ENCODE assay signal across 8 cellular contexts in genomic region chr16:1474796-1475551, GRCh38. TPM values are rescaled to one million over a fixed set of nuclear protein-coding genes. Genes with fewer than 3 reads are reported as not detected.
DNase-seq lines count a peak whose midpoint lies in the region; ATAC-seq and TF ChIP-seq lines count a peak whose summit lies in the region.

Gene CLCN7 (minus strand): TSS chr16:1475028. CDS start chr16:1474974, 54 bp downstream.

- DNase-seq in BE2C (peak; percentile 92), NCI-H69 (lab: John Stamatoyannopoulos, UW) (peak; percentile 93), dermis microvascular lymphatic vessel endothelial cell (ENCODE audit: low read depth in 2 of 2) (peak; percentile 72 to 92), right lobe of liver (peak; percentile 91 to 92 (median 92))
- peak; percentile 94 for DNase-seq in activated CD4-positive, alpha-beta memory T cell treated with anti-CD3 and anti-CD28 coated beads for 36 hours
- DNase-seq in stimulated activated CD4-positive, alpha-beta T cell treated with anti-CD3 and anti-CD28 coated beads, Interleukin-4, amount 100 ng/mL, for 24 hours: peak; percentile 90

- no peaks in the 10 kb centered on the region; the same call in 1 of the 2 replicates for H3K9me3 ChIP-seq in BE2C
- no peaks in the 10 kb centered on the region for H3K9me3 ChIP-seq in right lobe of liver

- peak within 1 kb of the TSS; percentile 80 for H3K27ac Mint-ChIP-seq in activated CD4-positive, alpha-beta memory T cell treated with anti-CD3 and anti-CD28 coated beads for 36 hours

- no peak for TF ChIP-seq CTCF in BE2C (IDR thresholded peaks at IDR 0.05; ENCODE audit: low read depth, low read length)
- no peak for TF ChIP-seq CTCF in right lobe of liver (IDR thresholded peaks at IDR 0.05)

- intact Hi-C loops in activated CD4-positive, alpha-beta memory T cell treated with anti-CD3 and anti-CD28 coated beads for 36 hours (cut with micrococcal nuclease): no loop called here
- intact Hi-C loops in right lobe of liver (cut with DNase I): no loop called here

- H3K27me3 Mint-ChIP-seq in activated CD4-positive, alpha-beta memory T cell treated with anti-CD3 and anti-CD28 coated beads for 36 hours: no peaks in the 10 kb centered on the region

- CTCF ChIA-PET in activated CD4-positive, alpha-beta memory T cell treated with anti-CD3 and anti-CD28 coated beads for 36 hours (lab: Charles Lee): no interaction called here

- H3K4me1 ChIP-seq in BE2C (no peaks in the 10 kb centered on the region), right lobe of liver (peaks cover 0 to 18% (median 3%) of the 10 kb centered on the region in 4 donors)

- POLR2A ChIA-PET in activated CD4-positive, alpha-beta memory T cell treated with anti-CD3 and anti-CD28 coated beads for 36 hours (lab: Charles Lee): interaction anchor here (1.1 to 1.5 kb wide), 2 partner anchors 17 to 203 kb away, joined by 3 read pairs; partner anchors contain the start of gene JPT2

- H3K4me3 Mint-ChIP-seq in activated CD4-positive, alpha-beta memory T cell treated with anti-CD3 and anti-CD28 coated beads for 36 hours: peak within 1 kb of the TSS; percentile 82

- peaks cover 30% of the 10 kb centered on the region for H3K4me1 Mint-ChIP-seq in activated CD4-positive, alpha-beta memory T cell treated with anti-CD3 and anti-CD28 coated beads for 36 hours (ENCODE audit: low read depth)

- H3K27me3 ChIP-seq in BE2C (no peaks in the 10 kb centered on the region), right lobe of liver (no peaks in the 10 kb centered on the region)

- 0% methylated on average over 4 of the region's 99 CpGs for WGBS in right lobe of liver (ENCODE audit: insufficient coverage, low coverage, low lambda C conversion rate, missing lambda C conversion rate)

- H3K36me3 ChIP-seq in BE2C: no peaks in the 10 kb centered on the region
- no peaks in the 10 kb centered on the region for H3K36me3 ChIP-seq in right lobe of liver

- H3K4me3 ChIP-seq in BE2C (ENCODE audit: low read depth, low read length) (peak within 1 kb of the TSS; percentile 81), right lobe of liver (peak within 1 kb of the TSS; percentile 87 to 97 (median 87))

- TF ChIP-seq POLR2A in GM19099 (IDR thresholded peaks at IDR 0.05; ENCODE audit: extremely low read depth, insufficient read length, low read depth) (peak; percentile 95), right lobe of liver (IDR thresholded peaks at IDR 0.05) (peak; percentile 85)

- H3K36me3 Mint-ChIP-seq in activated CD4-positive, alpha-beta memory T cell treated with anti-CD3 and anti-CD28 coated beads for 36 hours: peaks cover 1% of the 10 kb centered on the region

- peak within 1 kb of the TSS; percentile 64 to 86 (median 83) for H3K27ac ChIP-seq in right lobe of liver

- no peaks in the 10 kb centered on the region for H3K9me3 Mint-ChIP-seq in activated CD4-positive, alpha-beta memory T cell treated with anti-CD3 and anti-CD28 coated beads for 36 hours

- ATAC-seq in HG03378 (IDR thresholded peaks at IDR 0.05; ENCODE audit: unreplicated experiment) (peak; percentile 57), right lobe of liver (peak; percentile 80 to 91 (median 90))

RNA-seq across cellular contexts. Expression of gene CLCN7, which starts in this region (rescaled TPM):
- polyA plus RNA-seq in BE2C (2012; ENCODE audit: insufficient read depth, insufficient read length, low read depth): 139 TPM
- 10 to 100 TPM; 27.1 to 33.6 TPM for total RNA-seq in activated CD4-positive, alpha-beta memory T cell treated with anti-CD3 and anti-CD28 coated beads for 36 hours
- total RNA-seq in dermis microvascular lymphatic vessel endothelial cell: 56.9 and 131 TPM in 2 replicates
- 10 to 100 TPM; 36.0 to 50.8 (median 40.8) TPM for total RNA-seq in right lobe of liver

Comparison
In these comparisons a context has a peak if more than half of its experiments do, and no peak if none do; other contexts are left out.
1. Peak in every context shown above with its lines: DNase-seq, ATAC-seq, H3K4me3 ChIP-seq and H3K27ac ChIP-seq.